Comparison of ENCODE assay signal across 26 cellular contexts in genomic region chr6:163765326-163765725, GRCh38.
"Had no signal": no experiment of that assay in that cellular context is flagged by ENCODE, and none has a peak within 500 bp of the region (broad histone marks: within the 10 kb centered on the region; RNA-seq: fewer than 3 reads in every experiment).

No MANE protein-coding gene starts in this region.

- H3K9me3 Mint-ChIP-seq: activated naive CD4-positive, alpha-beta T cell treated with anti-CD3 and anti-CD28 coated beads, Interleukin-2, amount 50 U/mL, for 24 hours; activated T-helper 1 cell treated with anti-CD3 and anti-CD28 coated beads, Interleukin-12 subunit alpha, Interleukin-12 subunit beta, Interleukin-2, Interleukin-4 antibody, amounts not matched to agents 30 ng/mL and 10 ng/mL and 1 ng/mL, durations not matched to agents 14 hours and 24 hours and 36 hours; central memory CD8-positive, alpha-beta T cell; effector memory CD8-positive, alpha-beta T cell; stimulated activated memory B cell treated with anti-CD40 and anti-IgM and Interleukin-4, amounts not matched to agents 10 μg/mL and 1 μg/mL and 100 μg/mL, for 72 hours; T-cell; T-helper 2 cell treated with Interferon-gamma antibody and Interleukin-4, amounts not matched to agents 5 μg/mL and 100 μg/mL, for 36 hours had no signal

- H3K4me1 ChIP-seq: ascending aorta, colonic mucosa, prostate gland, testis had no signal

- H3K4me1 Mint-ChIP-seq: activated naive CD4-positive, alpha-beta T cell treated with anti-CD3 and anti-CD28 coated beads, Interleukin-2, amount 50 U/mL, for 24 hours; central memory CD8-positive, alpha-beta T cell; stimulated activated memory B cell treated with anti-CD40 and anti-IgM and Interleukin-4, amounts not matched to agents 10 μg/mL and 1 μg/mL and 100 μg/mL, for 72 hours; T-cell had no signal

- H3K36me3 Mint-ChIP-seq: activated naive CD4-positive, alpha-beta T cell treated with anti-CD3 and anti-CD28 coated beads, Interleukin-2, amount 50 U/mL, for 24 hours; naive thymus-derived CD4-positive, alpha-beta T cell; stimulated activated memory B cell treated with anti-CD40 and anti-IgM and Interleukin-4, amounts not matched to agents 10 μg/mL and 1 μg/mL and 100 μg/mL, for 72 hours; T-cell had no signal

- H3K27ac ChIP-seq: ascending aorta, colonic mucosa, ovary, prostate gland, testis, VCaP had no signal

- H3K4me3 ChIP-seq: ascending aorta, colonic mucosa, dorsolateral prefrontal cortex, lung, ovary, prostate gland, right atrium auricular region, skin epidermis, testis had no signal

- H3K27me3 Mint-ChIP-seq: stimulated activated memory B cell treated with anti-CD40 and anti-IgM and Interleukin-4, amounts not matched to agents 10 μg/mL and 1 μg/mL and 100 μg/mL, for 72 hours had no signal

- H3K4me3 Mint-ChIP-seq: activated CD8-positive, alpha-beta T cell treated with anti-CD3 and anti-CD28 coated beads, Interleukin-2, amount 10 ng/mL, durations not matched to agents 7 days and 5 days; activated naive CD4-positive, alpha-beta T cell treated with anti-CD3 and anti-CD28 coated beads, Interleukin-2, amount 50 U/mL, for 24 hours; activated T-helper 1 cell treated with anti-CD3 and anti-CD28 coated beads, Interleukin-12 subunit alpha, Interleukin-12 subunit beta, Interleukin-2, Interleukin-4 antibody, amounts not matched to agents 30 ng/mL and 10 ng/mL and 1 ng/mL, durations not matched to agents 14 hours and 24 hours and 36 hours; central memory CD8-positive, alpha-beta T cell; effector memory CD8-positive, alpha-beta T cell; neural crest cell; stimulated activated memory B cell treated with anti-CD40 and anti-IgM and Interleukin-4, amounts not matched to agents 10 μg/mL and 1 μg/mL and 100 μg/mL, for 72 hours; T-cell; T-helper 2 cell treated with Interferon-gamma antibody and Interleukin-4, amounts not matched to agents 5 μg/mL and 100 μg/mL, for 36 hours had no signal

- ATAC-seq: activated CD4-positive, CD25-positive, alpha-beta regulatory T cell treated with anti-CD3 and anti-CD28 coated beads, Interleukin-2, amount 50 U/mL, for 24 hours; activated CD8-positive, alpha-beta T cell treated with anti-CD3 and anti-CD28 coated beads, Interleukin-2, amount 10 ng/mL, durations not matched to agents 7 days and 5 days; effector memory CD8-positive, alpha-beta T cell; left colon; naive thymus-derived CD4-positive, alpha-beta T cell; stimulated activated memory B cell treated with anti-CD40 and anti-IgM and Interleukin-4, amounts not matched to agents 10 μg/mL and 1 μg/mL and 100 μg/mL, for 72 hours; T-cell had no signal

- H3K27ac Mint-ChIP-seq: activated CD8-positive, alpha-beta T cell treated with anti-CD3 and anti-CD28 coated beads, Interleukin-2, amount 10 ng/mL, durations not matched to agents 7 days and 5 days; activated naive CD4-positive, alpha-beta T cell treated with anti-CD3 and anti-CD28 coated beads, Interleukin-2, amount 50 U/mL, for 24 hours; activated T-helper 1 cell treated with anti-CD3 and anti-CD28 coated beads, Interleukin-12 subunit alpha, Interleukin-12 subunit beta, Interleukin-2, Interleukin-4 antibody, amounts not matched to agents 30 ng/mL and 10 ng/mL and 1 ng/mL, durations not matched to agents 14 hours and 24 hours and 36 hours; effector memory CD8-positive, alpha-beta T cell; stimulated activated memory B cell treated with anti-CD40 and anti-IgM and Interleukin-4, amounts not matched to agents 10 μg/mL and 1 μg/mL and 100 μg/mL, for 72 hours; T-cell; T-helper 2 cell treated with Interferon-gamma antibody and Interleukin-4, amounts not matched to agents 5 μg/mL and 100 μg/mL, for 36 hours had no signal

- H3K36me3 ChIP-seq: ascending aorta, colonic mucosa, ovary, prostate gland, right atrium auricular region had no signal

- DNase-seq: activated CD4-positive, alpha-beta T cell treated with anti-CD3 and anti-CD28 coated beads, Interleukin-2, amount 50 U/mL, for 1 hour; activated CD8-positive, alpha-beta T cell treated with anti-CD3 and anti-CD28 coated beads, Interleukin-2, amount 10 ng/mL, durations not matched to agents 7 days and 5 days; activated gamma-delta T cell; colonic mucosa; dorsolateral prefrontal cortex; effector memory CD8-positive, alpha-beta T cell; hypothalamus; left colon; naive thymus-derived CD4-positive, alpha-beta T cell; ovary; T-cell; testis; trophoblast cell had no signal

- H3K9me3 ChIP-seq: ascending aorta, colonic mucosa, ovary, prostate gland, right atrium auricular region, testis had no signal

- H3K27me3 ChIP-seq: ascending aorta, colonic mucosa, ovary, right atrium auricular region, testis had no signal
